ENCODE assay signal across 2 cellular contexts in the genomic region with DNA sequence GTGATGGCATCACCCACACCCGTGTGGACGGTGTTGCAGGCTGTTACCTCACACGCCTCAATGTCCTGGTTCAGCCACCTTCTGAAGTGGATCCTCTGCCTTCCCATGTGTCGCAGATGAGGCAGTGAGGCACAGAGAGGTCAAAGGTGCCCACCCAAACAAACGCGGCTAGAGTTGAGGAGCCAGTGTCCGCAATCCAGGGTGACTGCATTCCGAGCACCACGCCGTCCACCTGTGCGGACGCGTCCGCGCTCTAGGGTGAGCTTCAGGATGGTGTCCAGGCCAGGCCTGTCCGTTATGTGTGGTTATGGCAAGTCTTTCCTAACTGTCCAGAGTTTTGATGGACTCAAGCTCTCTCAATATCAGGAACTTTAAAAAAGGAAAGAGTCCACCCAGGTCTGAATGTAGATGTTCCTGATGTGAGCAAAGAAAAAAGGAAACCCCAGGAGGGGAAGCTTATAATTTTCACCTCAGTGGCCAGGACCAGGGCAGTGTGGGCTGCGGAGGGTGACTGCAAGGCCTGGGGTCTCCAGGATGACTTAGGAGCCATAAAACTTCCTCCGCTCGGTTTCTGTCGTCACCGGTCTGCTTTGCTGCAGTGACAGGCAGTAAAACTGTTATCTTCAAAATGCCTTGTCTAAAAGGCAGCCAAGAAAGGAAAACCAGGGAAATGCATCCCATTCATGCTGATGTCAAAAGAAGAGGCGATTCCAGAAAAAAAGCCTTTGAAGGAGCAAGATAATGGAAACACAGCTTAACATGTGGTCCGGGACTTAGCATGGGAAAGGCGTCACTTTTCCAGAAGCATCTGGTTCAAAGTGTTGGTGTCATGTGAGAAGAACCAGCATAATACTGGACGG.
TF ChIP-seq lines count a peak whose summit lies in the region.

No MANE protein-coding gene starts in this region.

TF ChIP-seq in H1, 55 proteins besides CTCF, POLR2A, EP300 and RAD21:
- no peak for TF ChIP-seq SIX5 (IDR thresholded peaks at IDR 0.05; ENCODE audit: low read depth, low read length)
- no peak for TF ChIP-seq SUZ12 (IDR thresholded peaks at IDR 0.05; ENCODE audit: low read length)
- TF ChIP-seq RBBP5 (IDR thresholded peaks at IDR 0.05; ENCODE audit: borderline replicate concordance, low read depth, low read length) = no peak
- TF ChIP-seq, protein P1, sequence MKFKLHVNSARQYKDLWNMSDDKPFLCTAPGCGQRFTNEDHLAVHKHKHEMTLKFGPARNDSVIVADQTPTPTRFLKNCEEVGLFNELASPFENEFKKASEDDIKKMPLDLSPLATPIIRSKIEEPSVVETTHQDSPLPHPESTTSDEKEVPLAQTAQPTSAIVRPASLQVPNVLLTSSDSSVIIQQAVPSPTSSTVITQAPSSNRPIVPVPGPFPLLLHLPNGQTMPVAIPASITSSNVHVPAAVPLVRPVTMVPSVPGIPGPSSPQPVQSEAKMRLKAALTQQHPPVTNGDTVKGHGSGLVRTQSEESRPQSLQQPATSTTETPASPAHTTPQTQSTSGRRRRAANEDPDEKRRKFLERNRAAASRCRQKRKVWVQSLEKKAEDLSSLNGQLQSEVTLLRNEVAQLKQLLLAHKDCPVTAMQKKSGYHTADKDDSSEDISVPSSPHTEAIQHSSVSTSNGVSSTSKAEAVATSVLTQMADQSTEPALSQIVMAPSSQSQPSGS (IDR thresholded peaks at IDR 0.05; ENCODE audit: low read length) = no peak
- TF ChIP-seq CEBPB (IDR thresholded peaks at IDR 0.05; ENCODE audit: low read depth, low read length) = no peak
- TF ChIP-seq POLR2AphosphoS5 (IDR thresholded peaks at IDR 0.05; ENCODE audit: low read depth, low read length) = no peak
- TF ChIP-seq EGR1 (IDR thresholded peaks at IDR 0.05; ENCODE audit: borderline replicate concordance, low read depth, low read length) = no peak
- no peak for TF ChIP-seq PHF8 (conservative IDR thresholded peaks at IDR 0.05; ENCODE audit: low read depth, low read length)
- no peak for TF ChIP-seq ASH2L (IDR thresholded peaks at IDR 0.05; ENCODE audit: low read length)

TF ChIP-seq in WTC11, 78 proteins besides CTCF, POLR2A, EP300 and RAD21:
- TF ChIP-seq, protein P2, sequence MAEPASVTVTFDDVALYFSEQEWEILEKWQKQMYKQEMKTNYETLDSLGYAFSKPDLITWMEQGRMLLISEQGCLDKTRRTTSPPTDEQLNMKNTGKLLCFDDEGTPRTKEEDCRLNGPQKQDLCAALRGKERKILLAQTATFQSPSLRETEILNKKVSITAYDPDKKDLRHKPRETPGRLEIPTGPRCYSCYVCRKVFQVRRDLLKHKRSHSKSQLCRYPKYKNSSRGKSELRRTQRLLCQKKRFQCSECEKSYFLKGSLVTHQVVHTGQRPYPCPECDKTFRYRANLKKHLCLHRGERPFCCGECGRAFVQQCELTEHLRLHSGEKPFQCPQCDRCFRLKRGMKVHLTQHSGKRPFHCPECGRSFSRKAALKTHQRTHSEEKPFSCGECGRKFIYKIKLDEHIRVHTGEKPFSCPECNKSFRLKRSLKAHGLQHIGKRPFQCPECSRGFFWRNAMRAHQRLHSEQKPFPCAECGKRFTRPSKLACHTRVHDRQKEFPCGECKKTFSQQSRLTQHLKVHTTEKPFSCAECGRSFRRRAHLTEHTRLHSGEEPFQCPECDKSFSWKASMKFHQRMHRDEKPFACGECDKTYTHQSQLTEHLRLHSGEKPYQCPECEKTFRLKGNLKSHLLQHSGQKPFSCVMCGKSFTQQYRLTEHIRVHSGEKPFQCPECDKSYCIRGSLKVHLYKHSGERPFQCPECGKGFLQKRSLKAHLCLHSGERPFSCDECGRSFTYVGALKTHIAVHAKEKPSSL (CRISPR knock-in tag; conservative IDR thresholded peaks at IDR 0.05) = no peak
- TF ChIP-seq, protein P3, sequence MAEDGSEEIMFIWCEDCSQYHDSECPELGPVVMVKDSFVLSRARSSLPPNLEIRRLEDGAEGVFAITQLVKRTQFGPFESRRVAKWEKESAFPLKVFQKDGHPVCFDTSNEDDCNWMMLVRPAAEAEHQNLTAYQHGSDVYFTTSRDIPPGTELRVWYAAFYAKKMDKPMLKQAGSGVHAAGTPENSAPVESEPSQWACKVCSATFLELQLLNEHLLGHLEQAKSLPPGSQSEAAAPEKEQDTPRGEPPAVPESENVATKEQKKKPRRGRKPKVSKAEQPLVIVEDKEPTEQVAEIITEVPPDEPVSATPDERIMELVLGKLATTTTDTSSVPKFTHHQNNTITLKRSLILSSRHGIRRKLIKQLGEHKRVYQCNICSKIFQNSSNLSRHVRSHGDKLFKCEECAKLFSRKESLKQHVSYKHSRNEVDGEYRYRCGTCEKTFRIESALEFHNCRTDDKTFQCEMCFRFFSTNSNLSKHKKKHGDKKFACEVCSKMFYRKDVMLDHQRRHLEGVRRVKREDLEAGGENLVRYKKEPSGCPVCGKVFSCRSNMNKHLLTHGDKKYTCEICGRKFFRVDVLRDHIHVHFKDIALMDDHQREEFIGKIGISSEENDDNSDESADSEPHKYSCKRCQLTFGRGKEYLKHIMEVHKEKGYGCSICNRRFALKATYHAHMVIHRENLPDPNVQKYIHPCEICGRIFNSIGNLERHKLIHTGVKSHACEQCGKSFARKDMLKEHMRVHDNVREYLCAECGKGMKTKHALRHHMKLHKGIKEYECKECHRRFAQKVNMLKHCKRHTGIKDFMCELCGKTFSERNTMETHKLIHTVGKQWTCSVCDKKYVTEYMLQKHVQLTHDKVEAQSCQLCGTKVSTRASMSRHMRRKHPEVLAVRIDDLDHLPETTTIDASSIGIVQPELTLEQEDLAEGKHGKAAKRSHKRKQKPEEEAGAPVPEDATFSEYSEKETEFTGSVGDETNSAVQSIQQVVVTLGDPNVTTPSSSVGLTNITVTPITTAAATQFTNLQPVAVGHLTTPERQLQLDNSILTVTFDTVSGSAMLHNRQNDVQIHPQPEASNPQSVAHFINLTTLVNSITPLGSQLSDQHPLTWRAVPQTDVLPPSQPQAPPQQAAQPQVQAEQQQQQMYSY (CRISPR knock-in tag; IDR thresholded peaks at IDR 0.05) = no peak
- TF ChIP-seq SMAD3 (CRISPR knock-in tag; IDR thresholded peaks at IDR 0.05; ENCODE audit: borderline replicate concordance) = no peak
- TF ChIP-seq RELA (CRISPR knock-in tag; IDR thresholded peaks at IDR 0.05; ENCODE audit: borderline replicate concordance) = no peak
- TF ChIP-seq NFE2L1 (CRISPR knock-in tag; IDR thresholded peaks at IDR 0.05) = no peak
- TF ChIP-seq, protein P4, sequence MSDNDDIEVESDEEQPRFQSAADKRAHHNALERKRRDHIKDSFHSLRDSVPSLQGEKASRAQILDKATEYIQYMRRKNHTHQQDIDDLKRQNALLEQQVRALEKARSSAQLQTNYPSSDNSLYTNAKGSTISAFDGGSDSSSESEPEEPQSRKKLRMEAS (CRISPR knock-in tag; IDR thresholded peaks at IDR 0.05) = no peak
- TF ChIP-seq CBFB (CRISPR knock-in tag; IDR thresholded peaks at IDR 0.05; ENCODE audit: low read depth) = no peak
- TF ChIP-seq TEAD1 (CRISPR knock-in tag; IDR thresholded peaks at IDR 0.05) = no peak
- no peak for TF ChIP-seq EMX1 (CRISPR knock-in tag; IDR thresholded peaks at IDR 0.05)
- TF ChIP-seq, protein P5, sequence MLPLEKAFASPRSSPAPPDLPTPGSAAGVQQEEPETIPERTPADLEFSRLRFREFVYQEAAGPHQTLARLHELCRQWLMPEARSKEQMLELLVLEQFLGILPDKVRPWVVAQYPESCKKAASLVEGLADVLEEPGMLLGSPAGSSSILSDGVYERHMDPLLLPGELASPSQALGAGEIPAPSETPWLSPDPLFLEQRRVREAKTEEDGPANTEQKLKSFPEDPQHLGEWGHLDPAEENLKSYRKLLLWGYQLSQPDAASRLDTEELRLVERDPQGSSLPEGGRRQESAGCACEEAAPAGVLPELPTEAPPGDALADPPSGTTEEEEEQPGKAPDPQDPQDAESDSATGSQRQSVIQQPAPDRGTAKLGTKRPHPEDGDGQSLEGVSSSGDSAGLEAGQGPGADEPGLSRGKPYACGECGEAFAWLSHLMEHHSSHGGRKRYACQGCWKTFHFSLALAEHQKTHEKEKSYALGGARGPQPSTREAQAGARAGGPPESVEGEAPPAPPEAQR (CRISPR knock-in tag; IDR thresholded peaks at IDR 0.05) = no peak
- no peak for TF ChIP-seq FOXJ3 (CRISPR knock-in tag; IDR thresholded peaks at IDR 0.05; ENCODE audit: borderline replicate concordance)
- no peak for TF ChIP-seq ZNF671 (CRISPR knock-in tag; IDR thresholded peaks at IDR 0.05)
- TF ChIP-seq, protein P6, sequence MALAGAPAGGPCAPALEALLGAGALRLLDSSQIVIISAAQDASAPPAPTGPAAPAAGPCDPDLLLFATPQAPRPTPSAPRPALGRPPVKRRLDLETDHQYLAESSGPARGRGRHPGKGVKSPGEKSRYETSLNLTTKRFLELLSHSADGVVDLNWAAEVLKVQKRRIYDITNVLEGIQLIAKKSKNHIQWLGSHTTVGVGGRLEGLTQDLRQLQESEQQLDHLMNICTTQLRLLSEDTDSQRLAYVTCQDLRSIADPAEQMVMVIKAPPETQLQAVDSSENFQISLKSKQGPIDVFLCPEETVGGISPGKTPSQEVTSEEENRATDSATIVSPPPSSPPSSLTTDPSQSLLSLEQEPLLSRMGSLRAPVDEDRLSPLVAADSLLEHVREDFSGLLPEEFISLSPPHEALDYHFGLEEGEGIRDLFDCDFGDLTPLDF (CRISPR knock-in tag; IDR thresholded peaks at IDR 0.05) = no peak
- TF ChIP-seq CREM (CRISPR knock-in tag; IDR thresholded peaks at IDR 0.05) = no peak
- TF ChIP-seq NR2C2 (CRISPR knock-in tag; IDR thresholded peaks at IDR 0.05) = no peak
- TF ChIP-seq SMAD4 (CRISPR knock-in tag; IDR thresholded peaks at IDR 0.05) = no peak
- TF ChIP-seq, protein P7, sequence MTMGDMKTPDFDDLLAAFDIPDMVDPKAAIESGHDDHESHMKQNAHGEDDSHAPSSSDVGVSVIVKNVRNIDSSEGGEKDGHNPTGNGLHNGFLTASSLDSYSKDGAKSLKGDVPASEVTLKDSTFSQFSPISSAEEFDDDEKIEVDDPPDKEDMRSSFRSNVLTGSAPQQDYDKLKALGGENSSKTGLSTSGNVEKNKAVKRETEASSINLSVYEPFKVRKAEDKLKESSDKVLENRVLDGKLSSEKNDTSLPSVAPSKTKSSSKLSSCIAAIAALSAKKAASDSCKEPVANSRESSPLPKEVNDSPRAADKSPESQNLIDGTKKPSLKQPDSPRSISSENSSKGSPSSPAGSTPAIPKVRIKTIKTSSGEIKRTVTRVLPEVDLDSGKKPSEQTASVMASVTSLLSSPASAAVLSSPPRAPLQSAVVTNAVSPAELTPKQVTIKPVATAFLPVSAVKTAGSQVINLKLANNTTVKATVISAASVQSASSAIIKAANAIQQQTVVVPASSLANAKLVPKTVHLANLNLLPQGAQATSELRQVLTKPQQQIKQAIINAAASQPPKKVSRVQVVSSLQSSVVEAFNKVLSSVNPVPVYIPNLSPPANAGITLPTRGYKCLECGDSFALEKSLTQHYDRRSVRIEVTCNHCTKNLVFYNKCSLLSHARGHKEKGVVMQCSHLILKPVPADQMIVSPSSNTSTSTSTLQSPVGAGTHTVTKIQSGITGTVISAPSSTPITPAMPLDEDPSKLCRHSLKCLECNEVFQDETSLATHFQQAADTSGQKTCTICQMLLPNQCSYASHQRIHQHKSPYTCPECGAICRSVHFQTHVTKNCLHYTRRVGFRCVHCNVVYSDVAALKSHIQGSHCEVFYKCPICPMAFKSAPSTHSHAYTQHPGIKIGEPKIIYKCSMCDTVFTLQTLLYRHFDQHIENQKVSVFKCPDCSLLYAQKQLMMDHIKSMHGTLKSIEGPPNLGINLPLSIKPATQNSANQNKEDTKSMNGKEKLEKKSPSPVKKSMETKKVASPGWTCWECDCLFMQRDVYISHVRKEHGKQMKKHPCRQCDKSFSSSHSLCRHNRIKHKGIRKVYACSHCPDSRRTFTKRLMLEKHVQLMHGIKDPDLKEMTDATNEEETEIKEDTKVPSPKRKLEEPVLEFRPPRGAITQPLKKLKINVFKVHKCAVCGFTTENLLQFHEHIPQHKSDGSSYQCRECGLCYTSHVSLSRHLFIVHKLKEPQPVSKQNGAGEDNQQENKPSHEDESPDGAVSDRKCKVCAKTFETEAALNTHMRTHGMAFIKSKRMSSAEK (CRISPR knock-in tag; IDR thresholded peaks at IDR 0.05; ENCODE audit: borderline replicate concordance) = no peak
